ENCODE assay signal across 1 cellular context in genomic region chr20:49712918-49713778, GRCh38.
TF ChIP-seq lines count a peak whose summit lies in the region.

No MANE protein-coding gene starts in this region.

TF ChIP-seq in K562, 482 proteins besides CTCF, POLR2A, EP300 and RAD21 (continued from another document and continues in another):
- TF ChIP-seq MNT (conservative IDR thresholded peaks at IDR 0.05), result peak in 1 of 2 experiments; percentile 54; a peak in 2 of 4 replicates
- no peak for TF ChIP-seq LCOR (CRISPR knock-in tag; IDR thresholded peaks at IDR 0.05)
- peak; percentile 83 for TF ChIP-seq ZNF740 (CRISPR knock-in tag; IDR thresholded peaks at IDR 0.05)
- TF ChIP-seq ZNF740 (tag; IDR thresholded peaks at IDR 0.05), result 0 out of 4 replicates have a peak, but pooled peaks of 1 of the 2 experiments have one; percentile 32
- TF ChIP-seq ASH1L (IDR thresholded peaks at IDR 0.05; ENCODE audit: borderline replicate concordance, low read depth, partially characterized antibody), result no peak
- TF ChIP-seq E2F6 (IDR thresholded peaks at IDR 0.05; ENCODE audit: borderline replicate concordance in 1 of 2, extremely low read depth in 1 of 2, insufficient read depth in 1 of 2, insufficient read length in 1 of 2, low read depth in 1 of 2, low read length in 1 of 2, poor library complexity in 1 of 2, severe bottlenecking in 1 of 2), result peak; percentile 1 to 67
- TF ChIP-seq MBD1 (CRISPR knock-in tag; IDR thresholded peaks at IDR 0.05), result no peak
- no peak for TF ChIP-seq CREBBP (IDR thresholded peaks at IDR 0.05; ENCODE audit: low read depth, low read length)
- peak in 1 of 2 experiments; percentile 49; a peak in 1 of 4 replicates for TF ChIP-seq HDAC1 (IDR thresholded peaks at IDR 0.05)
- TF ChIP-seq RBFOX2 (IDR thresholded peaks at IDR 0.05; ENCODE audit: low read depth, low read length), result peak; percentile 65
- TF ChIP-seq CGGBP1 (CRISPR knock-in tag; IDR thresholded peaks at IDR 0.05), result no peak
- no peak for TF ChIP-seq MXI1 (IDR thresholded peaks at IDR 0.05; ENCODE audit: low read depth, low read length)
- no peak; the same call in 1 of the 2 replicates for TF ChIP-seq GATAD2B (IDR thresholded peaks at IDR 0.05; ENCODE audit: borderline replicate concordance)
- TF ChIP-seq KLF1 (tag; IDR thresholded peaks at IDR 0.05), result no peak
- 0 out of 2 replicates have a peak, but pooled peaks have one; percentile 18 for TF ChIP-seq EGR1 (conservative IDR thresholded peaks at IDR 0.05)
- TF ChIP-seq L3MBTL2 (IDR thresholded peaks at IDR 0.05), result no peak; the same call in 1 of the 2 replicates
- TF ChIP-seq RERE (CRISPR knock-in tag; IDR thresholded peaks at IDR 0.05; ENCODE audit: borderline replicate concordance), result no peak
- 0 out of 2 replicates have a peak, but pooled peaks have one; percentile 25 for TF ChIP-seq GABPA (tag; conservative IDR thresholded peaks at IDR 0.05; ENCODE audit: low read depth)
- TF ChIP-seq ZNF445 (CRISPR knock-in tag; IDR thresholded peaks at IDR 0.05; ENCODE audit: low read depth), result no peak
- TF ChIP-seq MED1 (CRISPR knock-in tag; IDR thresholded peaks at IDR 0.05; ENCODE audit: borderline replicate concordance), result no peak
- TF ChIP-seq ZNF395 (CRISPR knock-in tag; IDR thresholded peaks at IDR 0.05), result no peak
- no peak for TF ChIP-seq RUNX1 (IDR thresholded peaks at IDR 0.05; ENCODE audit: low read depth)
- TF ChIP-seq UBTF (IDR thresholded peaks at IDR 0.05; ENCODE audit: borderline replicate concordance in 1 of 2, low read depth in 2 of 2, low read length in 2 of 2), result 0 out of 4 replicates have a peak, but pooled peaks of 1 of the 2 experiments have one; percentile 26
- no peak for TF ChIP-seq STAT5A (IDR thresholded peaks at IDR 0.05; ENCODE audit: borderline replicate concordance, low read length)
- no peak for TF ChIP-seq ZBTB17 (CRISPR knock-in tag; IDR thresholded peaks at IDR 0.05)
- no peak for TF ChIP-seq SREBF1 (IDR thresholded peaks at IDR 0.05; ENCODE audit: borderline replicate concordance, low read depth, low read length)
- TF ChIP-seq TAF15 (IDR thresholded peaks at IDR 0.05; ENCODE audit: low read depth, low read length), result no peak
- TF ChIP-seq SRSF3 (IDR thresholded peaks at IDR 0.05; ENCODE audit: insufficient read depth, low read length), result no peak
- peak; percentile 71; the same call in 1 of the 2 replicates for TF ChIP-seq ZC3H4 (CRISPR knock-in tag; IDR thresholded peaks at IDR 0.05; ENCODE audit: borderline replicate concordance)
- TF ChIP-seq NKRF (IDR thresholded peaks at IDR 0.05; ENCODE audit: borderline replicate concordance), result peak; percentile 62; the same call in 1 of the 2 replicates
- 0 out of 4 replicates have a peak, but pooled peaks of 1 of the 2 experiments have one; percentile 31 for TF ChIP-seq KDM4B (IDR thresholded peaks at IDR 0.05; ENCODE audit: borderline replicate concordance in 2 of 2, low read depth in 1 of 2)
- TF ChIP-seq RAD51 (IDR thresholded peaks at IDR 0.05; ENCODE audit: borderline replicate concordance, low read depth), result no peak
- TF ChIP-seq PHF21A (IDR thresholded peaks at IDR 0.05; ENCODE audit: borderline replicate concordance, low read depth), result 0 out of 2 replicates have a peak, but pooled peaks have one; percentile 42
- no peak for TF ChIP-seq ZNF121 (CRISPR knock-in tag; conservative IDR thresholded peaks at IDR 0.05)
- TF ChIP-seq ZNF436 (CRISPR knock-in tag; IDR thresholded peaks at IDR 0.05), result no peak
- peak; percentile 74 for TF ChIP-seq PRDM10 (IDR thresholded peaks at IDR 0.05; ENCODE audit: partially characterized antibody)
- TF ChIP-seq GATA2 (CRISPR knock-in tag; IDR thresholded peaks at IDR 0.05), result no peak
